In genomic region chr6:24879351-24879750, GRCh38 we compare ENCODE assay signal across 18 cellular contexts. TPM values are rescaled to one million over a fixed set of nuclear protein-coding genes. Genes with fewer than 3 reads are reported as not detected.
DNase-seq lines count a peak whose midpoint lies in the region; ATAC-seq and TF ChIP-seq lines count a peak whose summit lies in the region.
"Had no signal": no experiment of that assay in that cellular context is flagged by ENCODE, and none has a peak within 500 bp of the region (broad histone marks: within the 10 kb centered on the region; RNA-seq: fewer than 3 reads in every experiment).

No MANE protein-coding gene starts in this region.

- H3K27me3 Mint-ChIP-seq in activated CD4-positive, alpha-beta T cell treated with anti-CD3 and anti-CD28 coated beads, Interleukin-2, amount 10 ng/mL, durations not matched to agents 24 days and 14 days, result no peaks in the 10 kb centered on the region
- peaks cover 5% of the 10 kb centered on the region for H3K27me3 Mint-ChIP-seq in GM23338 (ENCODE audit: insufficient read depth, low read depth, poor library complexity)
- H3K27me3 Mint-ChIP-seq in effector memory CD8-positive, alpha-beta T cell, result no peaks in the 10 kb centered on the region
- H3K27me3 Mint-ChIP-seq in nephron progenitor cell (ENCODE audit: low read depth, poor library complexity), result peaks cover 8% of the 10 kb centered on the region
- no peaks in the 10 kb centered on the region for H3K27me3 Mint-ChIP-seq in activated T-helper 2 cell treated with anti-CD3 and anti-CD28 coated beads, Interferon-gamma antibody, Interleukin-2, Interleukin-4, amounts not matched to agents 10 μg/mL and 5 μg/mL and 100 μg/mL, durations not matched to agents 14 hours and 24 hours and 36 hours (ENCODE audit: low read depth)

- H4K20me1 ChIP-seq in GM23338 (replicated peaks; ENCODE audit: insufficient read depth), result no peaks in the 10 kb centered on the region

- H3K9me3 Mint-ChIP-seq in activated CD4-positive, alpha-beta T cell treated with anti-CD3 and anti-CD28 coated beads, Interleukin-2, amount 10 ng/mL, durations not matched to agents 24 days and 14 days, result no peaks in the 10 kb centered on the region
- H3K9me3 Mint-ChIP-seq in GM23338 (peaks cover 14% of the 10 kb centered on the region; the same call in 2 of the 3 replicates), nephron progenitor cell (peaks cover 4% of the 10 kb centered on the region)
- peaks cover 0 to 6% of the 10 kb centered on the region in 2 donors for H3K9me3 Mint-ChIP-seq in effector memory CD8-positive, alpha-beta T cell
- H3K9me3 Mint-ChIP-seq in activated T-helper 2 cell treated with anti-CD3 and anti-CD28 coated beads, Interferon-gamma antibody, Interleukin-2, Interleukin-4, amounts not matched to agents 10 μg/mL and 5 μg/mL and 100 μg/mL, durations not matched to agents 14 hours and 24 hours and 36 hours, result peaks cover 25% of the 10 kb centered on the region

- H3K4me1 Mint-ChIP-seq in activated CD4-positive, alpha-beta T cell treated with anti-CD3 and anti-CD28 coated beads, Interleukin-2, amount 10 ng/mL, durations not matched to agents 24 days and 14 days, result peaks cover 47% of the 10 kb centered on the region
- H3K4me1 Mint-ChIP-seq in GM23338 (peaks cover 51% of the 10 kb centered on the region), nephron progenitor cell (peaks cover 41% of the 10 kb centered on the region)
- peaks cover 59 to 75% of the 10 kb centered on the region in 2 donors for H3K4me1 Mint-ChIP-seq in effector memory CD8-positive, alpha-beta T cell (ENCODE audit: low read depth in 2 of 2)
- H3K4me1 Mint-ChIP-seq in activated T-helper 2 cell treated with anti-CD3 and anti-CD28 coated beads, Interferon-gamma antibody, Interleukin-2, Interleukin-4, amounts not matched to agents 10 μg/mL and 5 μg/mL and 100 μg/mL, durations not matched to agents 14 hours and 24 hours and 36 hours (ENCODE audit: low read depth), result peaks cover 16% of the 10 kb centered on the region

- no peak overlapping the region for H3K4me3 ChIP-seq in GM23338
- no peak overlapping the region for H3K4me3 ChIP-seq in vagina
- H3K4me3 ChIP-seq: left lung, pancreas, tibial artery had no signal

- intact Hi-C loops in activated CD4-positive, alpha-beta T cell treated with anti-CD3 and anti-CD28 coated beads, Interleukin-2, amount 10 ng/mL, durations not matched to agents 24 days and 14 days (cut with micrococcal nuclease), result no loop called here
- intact Hi-C loops in activated T-helper 2 cell treated with anti-CD3 and anti-CD28 coated beads, Interferon-gamma antibody, Interleukin-2, Interleukin-4, amounts not matched to agents 10 μg/mL and 5 μg/mL and 100 μg/mL, durations not matched to agents 14 hours and 24 hours and 36 hours (cut with micrococcal nuclease), result no loop called here
- intact Hi-C loops in vagina (cut with DNase I), result no loop called here

- H3K4me2 ChIP-seq in GM23338, result peak overlapping the region; percentile 61

- TF ChIP-seq CTCF in GM23338 (conservative IDR thresholded peaks at IDR 0.05; ENCODE audit: low read depth in 2 of 2) (no peak), nephron progenitor cell (IDR thresholded peaks at IDR 0.05) (no peak), vagina (IDR thresholded peaks at IDR 0.05) (no peak)

- no peaks in the 10 kb centered on the region for H3K9me3 ChIP-seq in vagina
- H3K9me3 ChIP-seq: pancreas had no signal

- no peak for DNase-seq in activated CD4-positive, alpha-beta T cell treated with anti-CD3 and anti-CD28 coated beads, Interleukin-2, amount 10 ng/mL, durations not matched to agents 24 days and 14 days
- DNase-seq in activated CD4-positive, alpha-beta T cell treated with anti-CD3 and anti-CD28 coated beads, Interleukin-2, amount 50 U/mL, for 1 hour, result no peak
- DNase-seq in GM23338 (ENCODE audit: low spot score), result no peak
- DNase-seq in effector memory CD8-positive, alpha-beta T cell, result no peak
- DNase-seq in nephron progenitor cell, result no peak
- DNase-seq in activated T-helper 2 cell treated with anti-CD3 and anti-CD28 coated beads, Interferon-gamma antibody, Interleukin-2, Interleukin-4, amounts not matched to agents 10 μg/mL and 5 μg/mL and 100 μg/mL, durations not matched to agents 14 hours and 24 hours and 36 hours (ENCODE audit: low spot score), result no peak
- no peak for DNase-seq in vagina (ENCODE audit: extremely low spot score in 2 of 2)
- DNase-seq: activated gamma-delta T cell; foreskin melanocyte; left lung; NCI-H1436; NCI-H82; pancreas; stimulated activated CD4-positive, alpha-beta T cell treated with anti-CD3 and anti-CD28 coated beads, Interleukin-4, amount 100 ng/mL, for 4 hours; stimulated activated CD8-positive, alpha-beta memory T cell treated with anti-CD3 and anti-CD28 coated beads, Interleukin-4, amount 100 ng/mL, for 48 hours; tibial artery had no signal

- no peaks in the 10 kb centered on the region for H3F3A ChIP-seq in GM23338 (replicated peaks; ENCODE audit: low read depth)

- H3K27ac Mint-ChIP-seq in activated CD4-positive, alpha-beta T cell treated with anti-CD3 and anti-CD28 coated beads, Interleukin-2, amount 10 ng/mL, durations not matched to agents 24 days and 14 days, result peak overlapping the region; percentile 45
- H3K27ac Mint-ChIP-seq in GM23338, result peak overlapping the region; percentile 83
- peak overlapping the region; percentile 84 to 90 for H3K27ac Mint-ChIP-seq in effector memory CD8-positive, alpha-beta T cell
- H3K27ac Mint-ChIP-seq in nephron progenitor cell, result peak overlapping the region; percentile 27
- H3K27ac Mint-ChIP-seq in activated T-helper 2 cell treated with anti-CD3 and anti-CD28 coated beads, Interferon-gamma antibody, Interleukin-2, Interleukin-4, amounts not matched to agents 10 μg/mL and 5 μg/mL and 100 μg/mL, durations not matched to agents 14 hours and 24 hours and 36 hours, result no peak overlapping the region

- H3K27ac ChIP-seq in GM23338 (ENCODE audit: low read depth) (peak overlapping the region; percentile 30; the same call in 1 of the 2 replicates), vagina (no peak overlapping the region)
- H3K27ac ChIP-seq: left lung, pancreas, tibial artery had no signal

- no peaks in the 10 kb centered on the region for H3K9me2 ChIP-seq in GM23338 (ENCODE audit: insufficient read depth)

- H2AFZ ChIP-seq in GM23338, result 0 out of 2 replicates have a peak overlapping the region, but pooled peaks have one; percentile 6

- H3K4me1 ChIP-seq in GM23338 (ENCODE audit: insufficient read depth), result peaks cover 39% of the 10 kb centered on the region
- peaks cover 6% of the 10 kb centered on the region for H3K4me1 ChIP-seq in vagina
- H3K4me1 ChIP-seq: pancreas, tibial artery had no signal

- no peak for TF ChIP-seq POLR2A in vagina (IDR thresholded peaks at IDR 0.05)

- ATAC-seq in GM23338 (no peak), HG02642 (IDR thresholded peaks at IDR 0.05; ENCODE audit: poor library complexity, unreplicated experiment) (no peak)
- no peak for ATAC-seq in effector memory CD8-positive, alpha-beta T cell (replicated peaks)
- ATAC-seq: left lung, pancreas had no signal

- no peak overlapping the region for H3K4me3 Mint-ChIP-seq in activated CD4-positive, alpha-beta T cell treated with anti-CD3 and anti-CD28 coated beads, Interleukin-2, amount 10 ng/mL, durations not matched to agents 24 days and 14 days
- no peak overlapping the region for H3K4me3 Mint-ChIP-seq in GM23338
- H3K4me3 Mint-ChIP-seq in effector memory CD8-positive, alpha-beta T cell, result peak overlapping the region in 1 of 2 donors; percentile 54
- H3K4me3 Mint-ChIP-seq in nephron progenitor cell, result no peak overlapping the region
- no peak overlapping the region for H3K4me3 Mint-ChIP-seq in activated T-helper 2 cell treated with anti-CD3 and anti-CD28 coated beads, Interferon-gamma antibody, Interleukin-2, Interleukin-4, amounts not matched to agents 10 μg/mL and 5 μg/mL and 100 μg/mL, durations not matched to agents 14 hours and 24 hours and 36 hours (ENCODE audit: low read depth)

- H3K36me3 ChIP-seq in GM23338 (ENCODE audit: insufficient read depth) (no peaks in the 10 kb centered on the region), vagina (no peaks in the 10 kb centered on the region)
- H3K36me3 ChIP-seq: pancreas, tibial artery had no signal

- H3K36me3 Mint-ChIP-seq in activated CD4-positive, alpha-beta T cell treated with anti-CD3 and anti-CD28 coated beads, Interleukin-2, amount 10 ng/mL, durations not matched to agents 24 days and 14 days (ENCODE audit: low read depth), result peaks cover 72% of the 10 kb centered on the region
- peaks cover 20% of the 10 kb centered on the region for H3K36me3 Mint-ChIP-seq in GM23338 (ENCODE audit: low read depth)
- H3K36me3 Mint-ChIP-seq in effector memory CD8-positive, alpha-beta T cell (ENCODE audit: insufficient read depth), result peaks cover 76% of the 10 kb centered on the region
- no peaks in the 10 kb centered on the region for H3K36me3 Mint-ChIP-seq in nephron progenitor cell (ENCODE audit: low read depth)
- peaks cover 79% of the 10 kb centered on the region for H3K36me3 Mint-ChIP-seq in activated T-helper 2 cell treated with anti-CD3 and anti-CD28 coated beads, Interferon-gamma antibody, Interleukin-2, Interleukin-4, amounts not matched to agents 10 μg/mL and 5 μg/mL and 100 μg/mL, durations not matched to agents 14 hours and 24 hours and 36 hours (ENCODE audit: low read depth)

- no peaks in the 10 kb centered on the region for H3K79me2 ChIP-seq in GM23338 (replicated peaks; ENCODE audit: insufficient read depth)

- H3K27me3 ChIP-seq in GM23338 (ENCODE audit: insufficient read depth) (no peaks in the 10 kb centered on the region), vagina (no peaks in the 10 kb centered on the region)
- H3K27me3 ChIP-seq: left lung, pancreas, tibial artery had no signal

TF ChIP-seq in GM23338, 12 proteins besides CTCF, POLR2A, EP300 and RAD21:
- no peak for TF ChIP-seq ZNF331 (CRISPR knock-in tag; IDR thresholded peaks at IDR 0.05; ENCODE audit: low read depth)

RNA-seq across cellular contexts. Expression of gene RIPOR2, which starts 56.4 kb away (rescaled TPM):
- total RNA-seq in activated CD4-positive, alpha-beta T cell treated with anti-CD3 and anti-CD28 coated beads, Interleukin-2, amount 10 ng/mL, durations not matched to agents 24 days and 14 days, result 25.3 and 26.5 TPM in 2 replicates
- 22.5 TPM in 2 replicates for total RNA-seq in GM23338 (2014; rRNA removed; shearing (Covaris generic))
- polyA plus RNA-seq in GM23338 (2016; fragmentation: Nextera tagmentation; extraction: Ambion mirVana), result 8.8 and 9.5 TPM in 2 replicates
- 8.5 and 9.4 TPM in 2 replicates for total RNA-seq in activated T-helper 2 cell treated with anti-CD3 and anti-CD28 coated beads, Interferon-gamma antibody, Interleukin-2, Interleukin-4, amounts not matched to agents 10 μg/mL and 5 μg/mL and 100 μg/mL, durations not matched to agents 14 hours and 24 hours and 36 hours
- 19.4 TPM for total RNA-seq in vagina
- total RNA-seq: endothelial cell of umbilical vein had no signal
